ENCODE assay signal across 8 cellular contexts in the genomic region with DNA sequence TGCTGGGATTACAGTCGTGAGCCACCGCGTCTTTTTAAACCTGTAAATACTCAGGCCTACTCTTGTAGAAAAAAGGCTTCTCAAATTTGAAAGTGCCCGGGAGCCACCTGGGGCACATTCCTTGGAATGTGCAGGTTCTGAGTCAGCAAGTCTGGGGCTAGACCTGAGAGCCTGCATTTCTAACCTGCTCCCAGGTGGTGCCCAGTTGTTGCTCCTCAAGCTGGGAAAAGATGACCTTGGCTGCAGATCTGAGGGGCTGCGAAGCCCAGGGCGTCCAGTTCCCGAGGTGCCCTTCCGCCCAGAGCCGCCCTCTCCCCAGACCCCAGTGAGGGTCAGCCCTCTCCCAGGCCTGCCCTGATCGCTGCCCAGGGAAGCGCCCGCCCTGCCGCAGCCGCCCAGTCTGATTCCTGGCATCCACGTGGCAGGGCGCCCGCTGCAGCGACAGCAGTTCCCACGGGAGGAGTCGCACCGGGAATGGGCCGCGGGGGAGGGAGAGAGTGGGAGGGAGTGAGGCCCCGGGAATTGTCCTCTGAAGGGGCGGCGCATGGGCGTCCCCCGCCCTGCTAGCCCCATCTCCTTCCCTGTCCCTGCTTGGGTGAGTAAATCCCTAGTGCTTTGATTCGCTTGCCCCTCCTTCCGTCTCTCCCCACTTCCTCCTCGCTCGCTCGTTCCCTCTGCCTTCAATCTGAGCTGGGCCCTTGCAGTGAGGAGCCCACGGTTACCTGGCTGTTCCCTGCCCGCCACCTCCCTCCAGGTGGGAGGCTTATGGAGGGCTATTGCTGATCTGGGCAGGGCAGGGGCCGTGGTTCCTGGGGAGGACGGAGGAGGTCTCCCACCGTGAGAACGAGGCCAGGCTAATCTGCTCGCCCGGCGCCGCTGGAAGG. TPM values are rescaled to one million over a fixed set of nuclear protein-coding genes. Genes with fewer than 3 reads are reported as not detected.
DNase-seq lines count a peak whose midpoint lies in the region; ATAC-seq and TF ChIP-seq lines count a peak whose summit lies in the region.

No MANE protein-coding gene starts in this region.

- no peaks in the 10 kb centered on the region for H3K4me1 ChIP-seq in HEK293 (ENCODE audit: control insufficient read depth, insufficient read depth, low read length)
- H3K4me1 ChIP-seq in naive thymus-derived CD4-positive, alpha-beta T cell (ENCODE audit: control insufficient read depth in 2 of 2, insufficient read depth in 2 of 2, low read length in 2 of 2): no peaks in the 10 kb centered on the region

- H3K4me3 ChIP-seq in HEK293 (ENCODE audit: low read depth, low read length): no peak overlapping the region
- H3K4me3 ChIP-seq in naive thymus-derived CD4-positive, alpha-beta T cell (ENCODE audit: low read length): no peak overlapping the region

- intact Hi-C loops in naive thymus-derived CD4-positive, alpha-beta T cell (cut with micrococcal nuclease): no loop called here

- no peaks in the 10 kb centered on the region for H3K36me3 ChIP-seq in HEK293 (ENCODE audit: control insufficient read depth in 2 of 2, insufficient read depth in 1 of 2, low read length in 2 of 2)
- no peaks in the 10 kb centered on the region for H3K36me3 ChIP-seq in naive thymus-derived CD4-positive, alpha-beta T cell (ENCODE audit: control insufficient read depth in 2 of 3, insufficient read depth in 3 of 3, low read length in 3 of 3)

- DNase-seq in amygdala (lab: John Stamatoyannopoulos, UW) (peak in 45 of 56 donors; percentile 9 to 81 (median 40)), hepatic stellate cell (ENCODE audit: low spot score) (peak; percentile 87), retina (peak; percentile 74), GM10248 (ENCODE audit: extremely low spot score) (no peak)
- no peak for DNase-seq in activated effector memory CD4-positive, alpha-beta T cell treated with Interleukin-2 at 50 U/mL for 16 hours
- DNase-seq in naive thymus-derived CD4-positive, alpha-beta T cell: no peak
- no peak for DNase-seq in activated CD4-positive, alpha-beta T cell treated with anti-CD3 and anti-CD28 coated beads for 4 hours

- no peaks in the 10 kb centered on the region for H3K9me3 ChIP-seq in HEK293 (ENCODE audit: control insufficient read depth, insufficient read depth, low read depth, low read length)
- H3K9me3 ChIP-seq in naive thymus-derived CD4-positive, alpha-beta T cell (ENCODE audit: control insufficient read depth in 2 of 3, low read length in 3 of 3): no peaks in the 10 kb centered on the region

- POLR2A ChIA-PET in HEK293 (lab: Yijun Ruan, JAX): no interaction called here
- POLR2A ChIA-PET in GM10248 (lab: Yijun Ruan, JAX): no interaction called here
- POLR2A ChIA-PET in naive thymus-derived CD4-positive, alpha-beta T cell (lab: Charles Lee): no interaction called here

- H3K4me1 Mint-ChIP-seq in naive thymus-derived CD4-positive, alpha-beta T cell: peaks cover 0 to 4% (median 0%) of the 10 kb centered on the region in 7 donors

- peaks cover 0 to 2% (median 0%) of the 10 kb centered on the region in 11 donors for H3K9me3 Mint-ChIP-seq in naive thymus-derived CD4-positive, alpha-beta T cell

- H3K27me3 Mint-ChIP-seq in naive thymus-derived CD4-positive, alpha-beta T cell: peaks cover 0 to 10% (median 5%) of the 10 kb centered on the region in 5 donors

- no peak overlapping the region for H3K27ac Mint-ChIP-seq in naive thymus-derived CD4-positive, alpha-beta T cell

- no peak overlapping the region for H3K27ac ChIP-seq in HEK293 (ENCODE audit: extremely low read depth, low read depth, low read length)
- H3K27ac ChIP-seq in naive thymus-derived CD4-positive, alpha-beta T cell (ENCODE audit: low read depth, low read length): no peak overlapping the region

- no peaks in the 10 kb centered on the region for H3K36me3 Mint-ChIP-seq in naive thymus-derived CD4-positive, alpha-beta T cell

- CTCF ChIA-PET in HEK293 (lab: Yijun Ruan, JAX): interaction anchor here (0.6 to 6.9 kb wide), 4 partner anchors 14 to 184 kb away, joined by 3 to 74 read pairs (median 3); no protein-coding TSS in a partner anchor
- CTCF ChIA-PET in GM10248 (lab: Yijun Ruan, JAX): interaction anchor here (5.0 to 6.5 kb wide), 2 partner anchors 14 kb away, joined by 37 to 64 read pairs; no protein-coding TSS in a partner anchor
- CTCF ChIA-PET in naive thymus-derived CD4-positive, alpha-beta T cell (lab: Charles Lee): no interaction called here

- no peaks in the 10 kb centered on the region for H3K27me3 ChIP-seq in naive thymus-derived CD4-positive, alpha-beta T cell (ENCODE audit: control insufficient read depth in 2 of 2, insufficient read depth in 2 of 2, low read length in 2 of 2)

- peak overlapping the region in 3 of 10 donors; percentile 27 to 31 (median 29) for H3K4me3 Mint-ChIP-seq in naive thymus-derived CD4-positive, alpha-beta T cell

- TF ChIP-seq CTCF in HEK293 (tag by site-specific recombination; IDR thresholded peaks at IDR 0.05) (no peak), GM10248 (IDR thresholded peaks at IDR 0.05; ENCODE audit: control extremely low read depth, extremely low read depth, low read depth, missing control alignments) (no peak)

- no peak for ATAC-seq in naive thymus-derived CD4-positive, alpha-beta T cell

TF ChIP-seq in HEK293, 187 proteins besides CTCF, POLR2A, EP300 and RAD21:
- peak; percentile 57; the same call in 1 of the 2 replicates for TF ChIP-seq ZNF341 (tag by site-specific recombination; IDR thresholded peaks at IDR 0.05; ENCODE audit: low read depth)
- no peak for TF ChIP-seq ZNF529 (tag by site-specific recombination; IDR thresholded peaks at IDR 0.05; ENCODE audit: insufficient replicate concordance)
- TF ChIP-seq GLI2 (tag by site-specific recombination; IDR thresholded peaks at IDR 0.05; ENCODE audit: borderline replicate concordance, low read depth): no peak
- TF ChIP-seq ZFHX2 (tag by site-specific recombination; conservative IDR thresholded peaks at IDR 0.05): peak; percentile 94
- TF ChIP-seq ZNF513 (tag by site-specific recombination; IDR thresholded peaks at IDR 0.05): no peak
- no peak for TF ChIP-seq ZNF184 (tag by site-specific recombination; IDR thresholded peaks at IDR 0.05)
- TF ChIP-seq ZNF792 (tag by site-specific recombination; IDR thresholded peaks at IDR 0.05): no peak
- TF ChIP-seq ZNF350 (tag by site-specific recombination; IDR thresholded peaks at IDR 0.05): no peak
- peak; percentile 93 for TF ChIP-seq EGR2 (tag by site-specific recombination; IDR thresholded peaks at IDR 0.05; ENCODE audit: low read depth)
- TF ChIP-seq SP7 (tag by site-specific recombination; IDR thresholded peaks at IDR 0.05): no peak
- no peak for TF ChIP-seq ZNF391 (tag by site-specific recombination; IDR thresholded peaks at IDR 0.05; ENCODE audit: borderline replicate concordance, low read depth)
- no peak for TF ChIP-seq GLIS2 (tag by site-specific recombination; IDR thresholded peaks at IDR 0.05)
- TF ChIP-seq, protein P1, sequence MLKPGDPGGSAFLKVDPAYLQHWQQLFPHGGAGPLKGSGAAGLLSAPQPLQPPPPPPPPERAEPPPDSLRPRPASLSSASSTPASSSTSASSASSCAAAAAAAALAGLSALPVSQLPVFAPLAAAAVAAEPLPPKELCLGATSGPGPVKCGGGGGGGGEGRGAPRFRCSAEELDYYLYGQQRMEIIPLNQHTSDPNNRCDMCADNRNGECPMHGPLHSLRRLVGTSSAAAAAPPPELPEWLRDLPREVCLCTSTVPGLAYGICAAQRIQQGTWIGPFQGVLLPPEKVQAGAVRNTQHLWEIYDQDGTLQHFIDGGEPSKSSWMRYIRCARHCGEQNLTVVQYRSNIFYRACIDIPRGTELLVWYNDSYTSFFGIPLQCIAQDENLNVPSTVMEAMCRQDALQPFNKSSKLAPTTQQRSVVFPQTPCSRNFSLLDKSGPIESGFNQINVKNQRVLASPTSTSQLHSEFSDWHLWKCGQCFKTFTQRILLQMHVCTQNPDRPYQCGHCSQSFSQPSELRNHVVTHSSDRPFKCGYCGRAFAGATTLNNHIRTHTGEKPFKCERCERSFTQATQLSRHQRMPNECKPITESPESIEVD (tag by site-specific recombination; IDR thresholded peaks at IDR 0.05): no peak

RNA-seq across cellular contexts. Expression of gene TENT5B, which starts 18.8 kb away (rescaled TPM):
- under 1 TPM in 1 of 5 experiments, not detected in 4; 0.88 TPM for total RNA-seq in naive thymus-derived CD4-positive, alpha-beta T cell
- not detected for polyA plus RNA-seq in naive thymus-derived CD4-positive, alpha-beta T cell

RNA-seq across cellular contexts. Expression of gene TRNP1, which starts 38.0 kb away (rescaled TPM):
- 1 to 10 TPM in 1 of 5 experiments, under 1 TPM in 1, not detected in 3; 0.19 to 5.0 TPM for total RNA-seq in naive thymus-derived CD4-positive, alpha-beta T cell
- polyA plus RNA-seq in naive thymus-derived CD4-positive, alpha-beta T cell: not detected

Comparison
In these comparisons a context has a peak if more than half of its experiments do, and no peak if none do; other contexts are left out.
1. DNase-seq: peak in amygdala (45 of 56), hepatic stellate cell (single experiment) and retina (single experiment); none in activated effector memory CD4-positive, alpha-beta T cell treated with Interleukin-2 at 50 U/mL for 16 hours (single experiment), GM10248 (single experiment), naive thymus-derived CD4-positive, alpha-beta T cell (0 of 9) and activated CD4-positive, alpha-beta T cell treated with anti-CD3 and anti-CD28 coated beads for 4 hours (0 of 2).